Comparison of ENCODE assay signal across 1 cellular context in genomic region chr5:76836181-76836580, GRCh38.
TF ChIP-seq lines count a peak whose summit lies in the region.

No MANE protein-coding gene starts in this region.

TF ChIP-seq in A549, 52 proteins besides CTCF, POLR2A, EP300 and RAD21 (continued from another document):
- TF ChIP-seq REST (IDR thresholded peaks at IDR 0.05) (no peak), E2F6 (IDR thresholded peaks at IDR 0.05; ENCODE audit: borderline replicate concordance, low read depth) (no peak), PHF8 (IDR thresholded peaks at IDR 0.05; ENCODE audit: borderline replicate concordance, low read depth) (no peak), FOSB (CRISPR knock-in tag; IDR thresholded peaks at IDR 0.05) (0 out of 2 replicates have a peak, but pooled peaks have one; percentile 26), MYC (IDR thresholded peaks at IDR 0.05; ENCODE audit: borderline replicate concordance, low read length) (no peak), SMC3 (IDR thresholded peaks at IDR 0.05) (0 out of 3 replicates have a peak, but pooled peaks have one; percentile 29), KDM1A (IDR thresholded peaks at IDR 0.05; ENCODE audit: low read depth) (no peak), CBX2 (IDR thresholded peaks at IDR 0.05; ENCODE audit: borderline replicate concordance, low read depth) (no peak), EHMT2 (IDR thresholded peaks at IDR 0.05; ENCODE audit: low read depth) (no peak), KDM5A (IDR thresholded peaks at IDR 0.05) (no peak), JUN (IDR thresholded peaks at IDR 0.05) (no peak), CEBPB (IDR thresholded peaks at IDR 0.05) (peak in 1 of 2 experiments; percentile 43; a peak in 1 of 4 replicates), POLR2AphosphoS2 (conservative IDR thresholded peaks at IDR 0.05; ENCODE audit: low read length) (no peak), HEYL (CRISPR knock-in tag; IDR thresholded peaks at IDR 0.05) (no peak)
